7 cellular contexts compared by ENCODE assay signal in the genomic region with DNA sequence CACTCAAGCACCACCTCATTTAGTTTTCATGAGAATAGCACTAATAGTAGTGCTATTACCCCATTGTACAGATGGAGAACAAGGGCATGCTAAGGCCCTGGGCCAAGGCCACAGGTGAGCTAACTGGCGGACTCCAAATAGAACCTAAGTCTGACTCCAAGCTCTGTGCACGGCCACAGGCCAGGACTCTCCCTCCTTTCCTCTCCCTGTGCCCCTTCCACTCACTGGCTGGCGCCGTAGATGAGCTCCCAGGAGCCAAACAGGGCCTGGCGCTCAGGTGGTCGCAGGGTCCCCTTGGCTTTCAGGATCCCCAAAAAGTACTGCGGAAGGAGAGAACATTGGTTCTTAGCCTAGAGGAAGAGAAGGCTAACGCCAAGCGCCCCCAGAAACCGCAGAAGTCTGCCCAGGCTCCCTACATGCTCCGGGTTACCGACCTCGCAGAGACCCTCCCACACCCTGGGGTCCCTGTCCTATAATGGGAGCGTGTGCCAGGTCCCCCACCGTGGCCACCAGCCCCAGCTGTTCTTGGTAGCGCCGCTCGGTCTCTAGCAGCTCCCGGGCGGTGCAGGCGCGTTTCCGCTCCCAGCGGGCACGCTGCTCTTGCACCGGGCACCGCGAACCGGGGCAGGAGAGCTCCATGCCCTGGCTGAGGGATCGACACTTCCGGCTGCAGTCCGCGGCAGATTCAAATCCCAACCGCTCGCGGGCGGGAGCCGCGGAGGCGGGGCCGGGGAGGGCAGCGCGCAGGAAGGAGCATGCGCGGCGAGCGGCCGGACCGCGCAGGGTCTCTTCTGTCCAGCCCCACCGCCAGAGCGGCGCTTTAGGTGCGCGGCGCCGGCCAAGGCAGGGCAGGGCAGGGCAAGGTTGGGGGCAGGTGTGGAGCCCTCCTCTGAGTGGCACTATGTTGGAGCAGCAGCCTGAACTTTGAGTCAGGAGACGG. TPM values are rescaled to one million over a fixed set of nuclear protein-coding genes. Genes with fewer than 3 reads are reported as not detected.
A peak's percentile ranks its signal among the peaks of the same experiment; 100 is the strongest.
DNase-seq lines count a peak whose midpoint lies in the region; ATAC-seq, FAIRE-seq and TF ChIP-seq lines count a peak whose summit lies in the region.

A gene with protein sequence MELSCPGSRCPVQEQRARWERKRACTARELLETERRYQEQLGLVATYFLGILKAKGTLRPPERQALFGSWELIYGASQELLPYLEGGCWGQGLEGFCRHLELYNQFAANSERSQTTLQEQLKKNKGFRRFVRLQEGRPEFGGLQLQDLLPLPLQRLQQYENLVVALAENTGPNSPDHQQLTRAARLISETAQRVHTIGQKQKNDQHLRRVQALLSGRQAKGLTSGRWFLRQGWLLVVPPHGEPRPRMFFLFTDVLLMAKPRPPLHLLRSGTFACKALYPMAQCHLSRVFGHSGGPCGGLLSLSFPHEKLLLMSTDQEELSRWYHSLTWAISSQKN (minus strand): TSS at position 665 of the 940 bp plus-strand sequence. CDS start 26 bp downstream, at position 639.

- H3K9me3 ChIP-seq in ascending aorta: no peaks in the 10 kb centered on the region

- H3K9ac ChIP-seq in rectal smooth muscle tissue (ENCODE audit: low read length): peak within 1 kb of the TSS; percentile 10

- peaks cover 6 to 23% of the 10 kb centered on the region in 2 donors for H3K36me3 ChIP-seq in ascending aorta
- no peaks in the 10 kb centered on the region for H3K36me3 ChIP-seq in rectal smooth muscle tissue (ENCODE audit: control insufficient read depth, insufficient read depth, low read length)

- H3K4me3 ChIP-seq in ascending aorta (peak within 1 kb of the TSS; percentile 58 to 69), rectal smooth muscle tissue (ENCODE audit: low read length) (peak within 1 kb of the TSS; percentile 57)

- peak; percentile 85 for FAIRE-seq in GM12892 (lab: Jason Lieb, UNC)

- H3K27me3 ChIP-seq in ascending aorta: no peaks in the 10 kb centered on the region
- no peaks in the 10 kb centered on the region for H3K27me3 ChIP-seq in rectal smooth muscle tissue (ENCODE audit: control insufficient read depth, insufficient read depth, low read length)

- peak within 1 kb of the TSS; percentile 97 to 100 for H3K27ac ChIP-seq in ascending aorta
- peak within 1 kb of the TSS; percentile 99 for H3K27ac ChIP-seq in rectal smooth muscle tissue (ENCODE audit: low read depth, low read length)

- DNase-seq in GM12892 (ENCODE audit: insufficient read length) (peak; percentile 94), NCI-H128 (lab: John Stamatoyannopoulos, UW; ENCODE audit: unreplicated experiment) (peak; percentile 73), SW480 (ENCODE audit: low spot score) (peak; percentile 85), ascending aorta (ENCODE audit: low spot score in 2 of 2) (peak in 1 of 2 donors; percentile 91), hepatic stellate cell (ENCODE audit: low spot score) (peak; percentile 93)

- intact Hi-C loops in ascending aorta (cut with DNase I): loop anchor here (2.0 kb wide), 1 partner anchor 16 kb away; no protein-coding TSS in a partner anchor

- peak; percentile 69; the same call in 1 of the 2 replicates for TF ChIP-seq POLR2A in GM12892 (IDR thresholded peaks at IDR 0.05; ENCODE audit: low read depth, low read length)

- peak; percentile 80 for ATAC-seq in HG02678 (IDR thresholded peaks at IDR 0.05; ENCODE audit: unreplicated experiment)

- H3K4me1 ChIP-seq in ascending aorta (peaks cover 15 to 28% of the 10 kb centered on the region in 2 donors), rectal smooth muscle tissue (ENCODE audit: control insufficient read depth, insufficient read depth, low read length) (peaks cover 20% of the 10 kb centered on the region)

- no peak for TF ChIP-seq CTCF in ascending aorta (IDR thresholded peaks at IDR 0.05)

RNA-seq across cellular contexts. Expression of the gene that starts here (rescaled TPM):
- 8.6 TPM for polyA plus RNA-seq in GM12892 (2012; ENCODE audit: missing spikeins)
- total RNA-seq in ascending aorta: 1.1 TPM
